ENCODE assay signal across 9 cellular contexts in the genomic region with DNA sequence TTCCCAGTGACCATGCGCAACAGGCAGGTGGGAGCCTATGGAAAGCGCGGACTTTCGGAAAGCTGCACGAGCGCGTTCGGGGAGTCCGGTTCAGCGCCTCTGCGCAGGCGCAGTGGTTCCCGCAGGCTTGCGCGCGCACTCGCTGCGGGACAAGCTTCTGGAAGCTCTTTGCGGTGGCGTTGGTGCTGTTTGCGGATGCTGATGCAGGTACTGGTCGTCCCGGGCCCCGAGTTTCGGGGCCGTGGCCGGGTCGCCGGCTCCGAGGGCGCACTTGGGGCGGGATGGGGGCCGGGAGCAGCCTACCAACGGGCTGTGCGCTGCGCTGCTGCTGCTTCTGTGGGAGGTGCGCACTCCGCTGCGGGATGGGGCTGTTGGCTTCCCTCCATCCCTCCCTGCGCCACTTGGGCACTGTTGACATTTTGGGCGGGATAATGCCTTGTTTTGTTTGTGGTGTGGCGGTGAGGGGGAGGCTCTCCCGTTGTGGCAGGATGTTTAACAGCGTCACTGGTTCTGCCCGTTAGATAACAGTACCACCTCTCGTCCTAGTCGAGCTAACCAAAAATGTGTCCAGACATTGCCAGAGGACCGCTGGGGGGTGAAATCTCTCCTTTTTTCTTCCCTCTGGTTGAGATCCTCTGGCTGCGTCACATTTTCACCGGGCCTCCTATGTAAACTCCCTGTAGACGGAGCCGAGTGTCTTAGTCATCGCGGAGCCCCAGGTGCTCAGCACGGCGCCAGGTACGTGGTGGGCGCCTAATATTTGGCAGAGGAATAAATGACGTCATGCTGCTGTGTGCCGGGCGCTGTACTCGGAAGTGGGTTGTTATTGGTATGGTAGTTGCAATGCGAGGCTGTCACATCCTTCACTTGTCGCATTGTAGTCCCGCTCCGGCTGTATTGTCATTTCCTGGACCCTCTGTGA. TPM values are rescaled to one million over a fixed set of nuclear protein-coding genes. Genes with fewer than 3 reads are reported as not detected.
DNase-seq lines count a peak whose midpoint lies in the region; ATAC-seq and TF ChIP-seq lines count a peak whose summit lies in the region.
"Had no signal": no experiment of that assay in that cellular context is flagged by ENCODE, and none has a peak within 500 bp of the region (broad histone marks: within the 10 kb centered on the region; RNA-seq: fewer than 3 reads in every experiment).

A gene (plus strand): TSS at position 124 of the 922 bp plus-strand sequence. CDS start 2,217 bp downstream, outside the sequence.

- H3K4me1 ChIP-seq in OCI-LY7 (ENCODE audit: insufficient read depth, low read length, poor library complexity, severe bottlenecking) (no peaks in the 10 kb centered on the region), muscle layer of colon (ENCODE audit: insufficient read depth, low read length) (peaks cover 9% of the 10 kb centered on the region)

- H3K27me3 ChIP-seq in muscle layer of colon (ENCODE audit: control insufficient read depth in 1 of 2, insufficient read depth in 2 of 2, low read length in 2 of 2) = no peaks in the 10 kb centered on the region

- no peak within 1 kb of the TSS for H3K27ac ChIP-seq in OCI-LY7 (ENCODE audit: low read depth, low read length, poor library complexity, severe bottlenecking)
- peak within 1 kb of the TSS; percentile 31 for H3K27ac ChIP-seq in muscle layer of colon (ENCODE audit: low read depth, low read length)

- H3K4me2 ChIP-seq in OCI-LY7 (ENCODE audit: low read length) = peak within 1 kb of the TSS; percentile 35; the same call in 1 of the 2 replicates

- H2AFZ ChIP-seq in OCI-LY7 (ENCODE audit: low read length) = peak within 1 kb of the TSS; percentile 53; the same call in 1 of the 2 replicates

- H3K9me3 ChIP-seq in OCI-LY7 (ENCODE audit: low read length) = no peaks in the 10 kb centered on the region
- H3K9me3 ChIP-seq in muscle layer of colon (ENCODE audit: low read length) = no peaks in the 10 kb centered on the region

- no peaks in the 10 kb centered on the region for H4K20me1 ChIP-seq in OCI-LY7 (ENCODE audit: insufficient read depth, low read length)

- peak within 1 kb of the TSS; percentile 90 for H3K4me3 Mint-ChIP-seq in activated T-helper 2 cell treated with anti-CD3 and anti-CD28 coated beads, Interferon-gamma antibody, Interleukin-2, Interleukin-4, amounts not matched to agents 10 μg/mL and 5 μg/mL and 100 μg/mL, durations not matched to agents 14 hours and 24 hours and 36 hours (ENCODE audit: low read depth)

- no peak for TF ChIP-seq CTCF in OCI-LY7 (conservative IDR thresholded peaks at IDR 0.05; ENCODE audit: low read length)

- BruUV-seq in OCI-LY7 (replicated peaks; lab: Mats Ljungman, UMichigan) = no TSS peak

- no peaks in the 10 kb centered on the region for H3K9me2 ChIP-seq in OCI-LY7 (ENCODE audit: insufficient read depth, low read length)

- H3K27me3 Mint-ChIP-seq in activated T-helper 2 cell treated with anti-CD3 and anti-CD28 coated beads, Interferon-gamma antibody, Interleukin-2, Interleukin-4, amounts not matched to agents 10 μg/mL and 5 μg/mL and 100 μg/mL, durations not matched to agents 14 hours and 24 hours and 36 hours (ENCODE audit: low read depth) = no peaks in the 10 kb centered on the region

- H3K27ac Mint-ChIP-seq in activated T-helper 2 cell treated with anti-CD3 and anti-CD28 coated beads, Interferon-gamma antibody, Interleukin-2, Interleukin-4, amounts not matched to agents 10 μg/mL and 5 μg/mL and 100 μg/mL, durations not matched to agents 14 hours and 24 hours and 36 hours = peak within 1 kb of the TSS; percentile 80

- CTCF ChIA-PET in OCI-LY7 (lab: Charles Lee; ENCODE audit: unreplicated experiment) = no interaction called here

- peaks cover 6% of the 10 kb centered on the region for H3K9me3 Mint-ChIP-seq in activated T-helper 2 cell treated with anti-CD3 and anti-CD28 coated beads, Interferon-gamma antibody, Interleukin-2, Interleukin-4, amounts not matched to agents 10 μg/mL and 5 μg/mL and 100 μg/mL, durations not matched to agents 14 hours and 24 hours and 36 hours

- peaks cover 22% of the 10 kb centered on the region for H3K4me1 Mint-ChIP-seq in activated T-helper 2 cell treated with anti-CD3 and anti-CD28 coated beads, Interferon-gamma antibody, Interleukin-2, Interleukin-4, amounts not matched to agents 10 μg/mL and 5 μg/mL and 100 μg/mL, durations not matched to agents 14 hours and 24 hours and 36 hours (ENCODE audit: low read depth)

- intact Hi-C loops in OCI-LY7 (cut with micrococcal nuclease; ENCODE audit: unreplicated experiment) = no loop called here
- intact Hi-C loops in activated T-helper 2 cell treated with anti-CD3 and anti-CD28 coated beads, Interferon-gamma antibody, Interleukin-2, Interleukin-4, amounts not matched to agents 10 μg/mL and 5 μg/mL and 100 μg/mL, durations not matched to agents 14 hours and 24 hours and 36 hours (cut with micrococcal nuclease) = loop anchor here (2.0 to 10.0 kb wide), 2 partner anchors 41 to 69 kb away; a partner anchor contains a TSS

- no peaks in the 10 kb centered on the region for H3K79me2 ChIP-seq in OCI-LY7 (ENCODE audit: insufficient read depth, low read depth, low read length)

- peaks cover 27% of the 10 kb centered on the region for H3K36me3 Mint-ChIP-seq in activated T-helper 2 cell treated with anti-CD3 and anti-CD28 coated beads, Interferon-gamma antibody, Interleukin-2, Interleukin-4, amounts not matched to agents 10 μg/mL and 5 μg/mL and 100 μg/mL, durations not matched to agents 14 hours and 24 hours and 36 hours (ENCODE audit: low read depth)

- peak within 1 kb of the TSS; percentile 72 for H3K9ac ChIP-seq in muscle layer of colon (ENCODE audit: low read length)

- POLR2A ChIA-PET in OCI-LY7 (lab: Charles Lee) = interaction anchor here (0.6 to 1.0 kb wide), 3 partner anchors 83 to 1375 kb away, joined by 3 read pairs; no protein-coding TSS in a partner anchor

- H3K4me3 ChIP-seq in OCI-LY7 (ENCODE audit: low read depth, low read length, poor library complexity, severe bottlenecking) (peak within 1 kb of the TSS; percentile 59), muscle layer of colon (ENCODE audit: low read depth in 1 of 2, low read length in 2 of 2) (peak within 1 kb of the TSS; percentile 72 to 89)

- DNase-seq in D341Med (ENCODE audit: low spot score) = peak; percentile 91
- DNase-seq in OCI-LY7 (ENCODE audit: low spot score) = peak; percentile 11
- DNase-seq in activated T-helper 2 cell treated with anti-CD3 and anti-CD28 coated beads, Interferon-gamma antibody, Interleukin-2, Interleukin-4, amounts not matched to agents 10 μg/mL and 5 μg/mL and 100 μg/mL, durations not matched to agents 14 hours and 24 hours and 36 hours (ENCODE audit: low spot score) = peak; percentile 59
- peak; percentile 60 for DNase-seq in fibroblast of gingiva (ENCODE audit: low read depth)
- peak; percentile 47 to 59 for DNase-seq in stimulated activated CD8-positive, alpha-beta memory T cell treated with anti-CD3 and anti-CD28 coated beads, Interleukin-2, amount 100 ng/mL, for 48 hours (ENCODE audit: low read depth in 2 of 2)

- ATAC-seq in HG03175 (IDR thresholded peaks at IDR 0.05; ENCODE audit: unreplicated experiment) (peak; percentile 61), HG03565 (IDR thresholded peaks at IDR 0.05; ENCODE audit: unreplicated experiment) (no peak)

- no peaks in the 10 kb centered on the region for H3K36me3 ChIP-seq in OCI-LY7 (ENCODE audit: insufficient read depth, low read length)
- H3K36me3 ChIP-seq in muscle layer of colon (ENCODE audit: insufficient read depth, low read length) = peaks cover 21% of the 10 kb centered on the region

RNA-seq across cellular contexts. Expression of the gene that starts here (rescaled TPM):
- 0.06 and 0.23 TPM in 2 replicates for total RNA-seq in OCI-LY7 (2014; rRNA removed; shearing (Covaris generic))
- total RNA-seq in OCI-LY7 (2022) = 3.2 and 5.0 TPM in 2 replicates
- 3.1 and 3.2 TPM in 2 replicates for total RNA-seq in activated T-helper 2 cell treated with anti-CD3 and anti-CD28 coated beads, Interferon-gamma antibody, Interleukin-2, Interleukin-4, amounts not matched to agents 10 μg/mL and 5 μg/mL and 100 μg/mL, durations not matched to agents 14 hours and 24 hours and 36 hours
- total RNA-seq: HT1080 had no signal

Comparison
In these comparisons a context has a peak if more than half of its experiments do, and no peak if none do; other contexts are left out.
1. DNase-seq: peak in every context shown above with its lines; median percentile 91 in D341Med; 60 in fibroblast of gingiva; 59 in activated T-helper 2 cell treated with anti-CD3 and anti-CD28 coated beads, Interferon-gamma antibody, Interleukin-2, Interleukin-4, amounts not matched to agents 10 μg/mL and 5 μg/mL and 100 μg/mL, durations not matched to agents 14 hours and 24 hours and 36 hours; 53 in stimulated activated CD8-positive, alpha-beta memory T cell treated with anti-CD3 and anti-CD28 coated beads, Interleukin-2, amount 100 ng/mL, for 48 hours; 11 in OCI-LY7.